Comparison of ENCODE assay signal across 15 cellular contexts in the genomic region with DNA sequence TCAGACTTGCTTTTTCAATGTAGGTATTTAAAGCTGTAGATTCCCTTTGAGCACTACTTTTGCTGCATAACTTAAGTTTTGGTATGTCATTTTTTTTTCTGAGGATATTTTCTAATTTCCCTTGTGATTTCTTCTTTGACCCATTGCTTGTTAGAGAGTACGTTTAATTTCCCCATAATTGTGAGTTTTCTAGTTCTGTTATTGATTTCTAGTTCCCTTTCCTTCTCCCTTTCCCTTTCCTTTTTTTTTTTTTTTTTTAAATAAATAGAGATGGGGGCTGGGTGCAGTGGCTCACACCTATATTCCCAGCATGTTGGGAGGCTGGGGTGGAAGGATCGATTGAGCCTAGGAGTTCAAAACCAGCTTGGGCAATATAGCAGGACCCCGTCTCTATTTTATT. TPM values are rescaled to one million over a fixed set of nuclear protein-coding genes. Genes with fewer than 3 reads are reported as not detected.
DNase-seq lines count a peak whose midpoint lies in the region; ATAC-seq and TF ChIP-seq lines count a peak whose summit lies in the region.
"Had no signal": no experiment of that assay in that cellular context is flagged by ENCODE, and none has a peak within 500 bp of the region (broad histone marks: within the 10 kb centered on the region; RNA-seq: fewer than 3 reads in every experiment).

No MANE protein-coding gene starts in this region.

- no peaks in the 10 kb centered on the region for H3K4me1 ChIP-seq in HEK293 (ENCODE audit: control insufficient read depth, insufficient read depth, low read length)

- ATAC-seq in CD4-positive, alpha-beta T cell (ENCODE audit: poor library complexity) = no peak
- ATAC-seq in memory B cell (ENCODE audit: low read depth) (no peak), HG02642 (IDR thresholded peaks at IDR 0.05; ENCODE audit: poor library complexity, unreplicated experiment) (no peak)
- ATAC-seq: GM12878, HepG2 had no signal

- H3K36me3 ChIP-seq in HEK293 (ENCODE audit: control insufficient read depth in 2 of 2, insufficient read depth in 1 of 2, low read length in 2 of 2) = peaks cover 25 to 55% of the 10 kb centered on the region in 2 experiments

- H3K9me3 ChIP-seq in CD4-positive, alpha-beta T cell (ENCODE audit: control insufficient read depth, low read length) = no peaks in the 10 kb centered on the region
- no peaks in the 10 kb centered on the region for H3K9me3 ChIP-seq in HEK293 (ENCODE audit: control insufficient read depth, insufficient read depth, low read depth, low read length)

- H3K36me3 Mint-ChIP-seq in activated T-cell treated with anti-CD3 and anti-CD28 coated beads, Interleukin-2, amount 50 U/mL, for 24 hours (ENCODE audit: low read depth) = peaks cover 64% of the 10 kb centered on the region
- H3K36me3 Mint-ChIP-seq in CD4-positive, alpha-beta T cell (ENCODE audit: low read depth) = peaks cover 57% of the 10 kb centered on the region
- peaks cover 38% of the 10 kb centered on the region for H3K36me3 Mint-ChIP-seq in memory B cell

- H3K27me3 ChIP-seq in CD4-positive, alpha-beta T cell (ENCODE audit: control insufficient read depth, insufficient read depth, low read length) = no peaks in the 10 kb centered on the region

- H3K27me3 Mint-ChIP-seq in activated T-cell treated with anti-CD3 and anti-CD28 coated beads, Interleukin-2, amount 50 U/mL, for 24 hours = no peaks in the 10 kb centered on the region
- H3K27me3 Mint-ChIP-seq in CD4-positive, alpha-beta T cell = no peaks in the 10 kb centered on the region
- H3K27me3 Mint-ChIP-seq in memory B cell = no peaks in the 10 kb centered on the region
- H3K27me3 Mint-ChIP-seq: B cell; CD4-positive, alpha-beta memory T cell had no signal

- no peak overlapping the region for H3K4me3 ChIP-seq in HEK293 (ENCODE audit: low read depth, low read length)
- H3K4me3 ChIP-seq: GM12878, GM23248 had no signal

- TF ChIP-seq CTCF in CD4-positive, alpha-beta T cell (IDR thresholded peaks at IDR 0.05) = no peak
- no peak for TF ChIP-seq CTCF in HEK293 (tag by site-specific recombination; IDR thresholded peaks at IDR 0.05)

- no peak overlapping the region for H3K4me3 Mint-ChIP-seq in activated T-cell treated with anti-CD3 and anti-CD28 coated beads, Interleukin-2, amount 50 U/mL, for 24 hours
- no peak overlapping the region for H3K4me3 Mint-ChIP-seq in CD4-positive, alpha-beta T cell
- H3K4me3 Mint-ChIP-seq in memory B cell = no peak overlapping the region
- H3K4me3 Mint-ChIP-seq: B cell had no signal

- no peak for DNase-seq in activated T-cell treated with anti-CD3 and anti-CD28 coated beads, Interleukin-2, amount 50 U/mL, for 24 hours
- DNase-seq in activated T-cell treated with anti-CD3 and anti-CD28 coated beads, Interleukin-2, amount 50 U/mL, for 48 hours = no peak
- DNase-seq in CD4-positive, alpha-beta T cell = no peak
- DNase-seq in memory B cell (ENCODE audit: low spot score in 2 of 2) = no peak
- no peak for DNase-seq in stimulated activated CD4-positive, alpha-beta T cell treated with anti-CD3 and anti-CD28 coated beads, Interleukin-4, amount 100 ng/mL, for 24 hours
- DNase-seq: C1 segment of cervical spinal cord; CD4-positive, alpha-beta memory T cell; DMS79; GM23248 had no signal

- CTCF ChIA-PET in CD4-positive, alpha-beta T cell (lab: Charles Lee) = interaction anchor here (1.2 kb wide), 1 partner anchor 45 kb away, joined by 4 read pairs; no protein-coding TSS in a partner anchor
- CTCF ChIA-PET in HEK293 (lab: Yijun Ruan, JAX) = interaction anchor here (0.6 to 1.5 kb wide), 5 partner anchors 23 to 51 kb away, joined by 3 to 5 read pairs (median 3); no protein-coding TSS in a partner anchor

- H3K27ac ChIP-seq in CD4-positive, alpha-beta T cell (ENCODE audit: low read depth, low read length) = no peak overlapping the region
- H3K27ac ChIP-seq in HEK293 (ENCODE audit: extremely low read depth, low read depth, low read length) = no peak overlapping the region
- H3K27ac ChIP-seq: GM23248 had no signal

- H3K9me3 Mint-ChIP-seq in activated T-cell treated with anti-CD3 and anti-CD28 coated beads, Interleukin-2, amount 50 U/mL, for 24 hours = no peaks in the 10 kb centered on the region
- no peaks in the 10 kb centered on the region for H3K9me3 Mint-ChIP-seq in CD4-positive, alpha-beta T cell
- H3K9me3 Mint-ChIP-seq in memory B cell = no peaks in the 10 kb centered on the region

- H3K4me1 Mint-ChIP-seq in activated T-cell treated with anti-CD3 and anti-CD28 coated beads, Interleukin-2, amount 50 U/mL, for 24 hours (ENCODE audit: low read depth) = peaks cover 47% of the 10 kb centered on the region
- peaks cover 52% of the 10 kb centered on the region for H3K4me1 Mint-ChIP-seq in CD4-positive, alpha-beta T cell (ENCODE audit: low read depth)
- peaks cover 23% of the 10 kb centered on the region for H3K4me1 Mint-ChIP-seq in memory B cell

- intact Hi-C loops in CD4-positive, alpha-beta T cell (cut with DNase I, micrococcal nuclease) = no loop called here

- H3K27ac Mint-ChIP-seq in activated T-cell treated with anti-CD3 and anti-CD28 coated beads, Interleukin-2, amount 50 U/mL, for 24 hours = peak overlapping the region; percentile 27
- H3K27ac Mint-ChIP-seq in CD4-positive, alpha-beta T cell = peak overlapping the region; percentile 32
- peak overlapping the region; percentile 2 for H3K27ac Mint-ChIP-seq in memory B cell
- H3K27ac Mint-ChIP-seq: B cell had no signal

- POLR2A ChIA-PET in CD4-positive, alpha-beta T cell (lab: Charles Lee) = no interaction called here
- POLR2A ChIA-PET in HEK293 (lab: Yijun Ruan, JAX) = interaction anchor here (0.6 to 1.2 kb wide), 3 partner anchors 8 to 23 kb away, joined by 3 to 5 read pairs (median 4); no protein-coding TSS in a partner anchor

TF ChIP-seq in HEK293, 187 proteins besides CTCF, POLR2A, EP300 and RAD21:
- TF ChIP-seq YY2 (tag by site-specific recombination; IDR thresholded peaks at IDR 0.05) (no peak), PRDM1 (tag by site-specific recombination; IDR thresholded peaks at IDR 0.05) (peak; percentile 94)
TF ChIP-seq in HEK293: peak in this region for 1.

RNA-seq across cellular contexts. Expression of a gene that starts 30.8 kb away (rescaled TPM):
- total RNA-seq in CD4-positive, alpha-beta T cell = 10 to 100 TPM; 18.7 TPM

RNA-seq across cellular contexts. Expression of a gene that starts 31.5 kb away (rescaled TPM):
- total RNA-seq in CD4-positive, alpha-beta T cell = 10 to 100 TPM; 23.9 to 25.2 TPM

RNA-seq across cellular contexts. Expression of a gene that starts 34.3 kb away (rescaled TPM):
- total RNA-seq in CD4-positive, alpha-beta T cell = under 1 TPM; 0.14 to 0.20 TPM
- total RNA-seq: G401 had no signal

RNA-seq across cellular contexts. Expression of a gene that starts 43.8 kb away (rescaled TPM):
- 10 to 100 TPM; 20.0 to 21.2 TPM for total RNA-seq in CD4-positive, alpha-beta T cell

RNA-seq across cellular contexts. Expression of a gene that starts 47.0 kb away (rescaled TPM):
- total RNA-seq in CD4-positive, alpha-beta T cell = under 1 TPM in 1 of 2 experiments, not detected in 1; 0.14 TPM
